In the genomic region with DNA sequence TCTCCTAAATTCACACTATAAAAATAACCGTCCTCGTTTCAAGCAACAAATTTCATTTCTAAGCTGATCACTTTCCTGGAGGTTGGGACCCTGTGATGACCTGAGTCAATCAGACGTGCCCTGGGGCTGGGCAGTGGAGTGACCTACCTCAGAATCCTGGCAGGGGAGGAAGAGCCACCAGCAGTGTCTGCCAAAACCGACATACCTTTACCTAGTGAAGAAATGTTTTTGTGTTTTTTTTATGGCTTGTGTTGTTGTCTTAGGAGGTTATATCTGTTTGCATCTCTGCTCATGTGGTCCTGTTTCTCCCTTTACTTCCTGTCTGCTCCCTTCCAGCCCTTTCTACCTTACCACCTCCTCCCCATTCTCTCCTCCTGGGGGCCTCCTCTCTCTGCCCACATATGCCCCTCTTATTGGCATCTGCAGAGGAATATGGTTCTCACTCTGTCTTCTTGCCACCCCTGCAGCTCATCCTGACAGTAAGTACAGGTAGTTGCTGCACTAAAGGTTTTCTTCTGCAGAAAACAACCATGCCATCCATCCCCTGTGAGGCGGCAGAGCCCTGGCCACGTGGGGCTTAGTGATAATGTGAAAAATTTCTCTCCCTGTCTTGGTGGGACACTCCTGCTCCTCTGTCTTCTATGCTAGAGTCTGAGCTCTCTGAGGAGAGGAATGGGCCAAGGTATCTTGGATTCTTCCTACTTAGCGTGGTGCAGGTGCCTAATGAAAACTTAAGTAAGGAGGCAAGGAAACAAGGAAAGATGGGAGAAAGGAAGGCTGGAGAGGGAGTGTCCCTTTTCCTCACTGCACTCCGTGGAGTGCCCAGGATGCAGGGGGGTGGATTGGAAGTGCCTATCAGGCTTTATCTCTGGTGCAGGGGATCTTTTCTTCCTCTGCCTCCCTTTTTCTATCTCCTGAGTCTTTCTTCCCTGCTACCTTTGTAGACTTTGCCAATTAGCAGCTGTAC, we compare ENCODE assay signal across 14 cellular contexts. TPM values are rescaled to one million over a fixed set of nuclear protein-coding genes. Genes with fewer than 3 reads are reported as not detected.
DNase-seq lines count a peak whose midpoint lies in the region; ATAC-seq and TF ChIP-seq lines count a peak whose summit lies in the region.
"Had no signal": no experiment of that assay in that cellular context is flagged by ENCODE, and none has a peak within 500 bp of the region (broad histone marks: within the 10 kb centered on the region; RNA-seq: fewer than 3 reads in every experiment).

No MANE protein-coding gene starts in this region.

- H3K36me3 ChIP-seq in mesenchymal stem cell (ENCODE audit: control insufficient read depth in 1 of 2, insufficient read depth in 2 of 2, low read depth in 1 of 2, low read length in 2 of 2) (no peaks in the 10 kb centered on the region), gastroesophageal sphincter (no peaks in the 10 kb centered on the region)
- H3K36me3 ChIP-seq: thoracic aorta had no signal

- no peak overlapping the region for H2BK20ac ChIP-seq in H9 (ENCODE audit: low read depth, low read length, poor library complexity, severe bottlenecking)

- peaks cover 62 to 75% of the 10 kb centered on the region in 2 experiments for H3K4me1 Mint-ChIP-seq in H9
- peaks cover 17% of the 10 kb centered on the region for H3K4me1 Mint-ChIP-seq in T-helper 17 cell
- peaks cover 14 to 16% of the 10 kb centered on the region in 2 donors for H3K4me1 Mint-ChIP-seq in immature natural killer cell

- no peak overlapping the region for H3T11ph ChIP-seq in H9 (ENCODE audit: low read length)

- H3K4ac ChIP-seq in H9 (ENCODE audit: low read depth, low read length) (no peak overlapping the region), mesenchymal stem cell (ENCODE audit: low read depth in 1 of 2, low read length in 2 of 2) (no peak overlapping the region)

- H3K4me1 ChIP-seq in H9 (ENCODE audit: insufficient read depth, low read length) (peaks cover 23% of the 10 kb centered on the region), mesenchymal stem cell (ENCODE audit: control insufficient read depth, insufficient read depth, low read depth, low read length) (no peaks in the 10 kb centered on the region), gastroesophageal sphincter (no peaks in the 10 kb centered on the region)

- H2BK5ac ChIP-seq in H9 (ENCODE audit: insufficient read length, low read length) (no peak overlapping the region), mesenchymal stem cell (ENCODE audit: low read depth, low read length, poor library complexity, severe bottlenecking) (no peak overlapping the region)

- H3K27ac ChIP-seq in H9 (ENCODE audit: insufficient read length, low read depth, low read length) = no peak overlapping the region
- no peak overlapping the region for H3K27ac ChIP-seq in mesenchymal stem cell (ENCODE audit: low read length, poor library complexity, severe bottlenecking)
- H3K27ac ChIP-seq in gastroesophageal sphincter = no peak overlapping the region
- H3K27ac ChIP-seq: 22Rv1, thoracic aorta had no signal

- peak; percentile 71 for DNase-seq in DMS53 (lab: John Stamatoyannopoulos, UW)
- no peak for DNase-seq in DMS53 treated with DMSO at 0.1 percent for 48 hours (lab: John Stamatoyannopoulos, UW; ENCODE audit: unreplicated experiment)
- DNase-seq in H9 = no peak
- no peak for DNase-seq in T-helper 17 cell
- no peak for DNase-seq in immature natural killer cell
- no peak for DNase-seq in mesenchymal stem cell
- DNase-seq: NCI-H2227 treated with DMSO at 0.1 percent for 48 hours, nucleus accumbens had no signal

- H2BK12ac ChIP-seq in H9 (ENCODE audit: insufficient read length, low read depth, low read length) (no peak overlapping the region), mesenchymal stem cell (ENCODE audit: low read length in 2 of 2) (no peak overlapping the region)

- H3K14ac ChIP-seq in H9 (ENCODE audit: insufficient read depth, low read length) = no peak overlapping the region
- no peak overlapping the region for H3K14ac ChIP-seq in mesenchymal stem cell (ENCODE audit: low read length in 2 of 2)

- H3K23ac ChIP-seq in H9 (ENCODE audit: insufficient read length, low read depth, low read length) = no peak overlapping the region
- no peak overlapping the region for H3K23ac ChIP-seq in mesenchymal stem cell (ENCODE audit: low read length in 2 of 2)

- H2AFZ ChIP-seq in H9 (ENCODE audit: low read length) = no peak overlapping the region
- no peak overlapping the region for H2AFZ ChIP-seq in mesenchymal stem cell (ENCODE audit: low read depth, low read length)

- H3K23me2 ChIP-seq in H9 (ENCODE audit: insufficient read length, low read depth, low read length, poor library complexity, severe bottlenecking) = no peaks in the 10 kb centered on the region

- peak overlapping the region; percentile 12 to 82 (median 65); a peak in 6 of 7 replicates for H3K27ac Mint-ChIP-seq in H9
- peak overlapping the region; percentile 86 for H3K27ac Mint-ChIP-seq in T-helper 17 cell
- H3K27ac Mint-ChIP-seq in immature natural killer cell = no peak overlapping the region
- H3K27ac Mint-ChIP-seq: dendritic cell treated with granulocyte-macrophage colony-stimulating factor and Interleukin-4, amounts not matched to agents 40 ng/mL and 50 ng/mL, for 4 days had no signal

- TF ChIP-seq EP300 in gastroesophageal sphincter (IDR thresholded peaks at IDR 0.05) = no peak

- H3K18ac ChIP-seq in H9 (ENCODE audit: insufficient read length, low read depth, low read length) (no peak overlapping the region), mesenchymal stem cell (ENCODE audit: low read depth in 1 of 2, low read length in 2 of 2) (no peak overlapping the region)

- H3K4me2 ChIP-seq in H9 (ENCODE audit: insufficient read depth, insufficient read length, low read length) = no peak overlapping the region
- H3K4me2 ChIP-seq in mesenchymal stem cell (ENCODE audit: low read length, poor library complexity, severe bottlenecking) = no peak overlapping the region

- H3K27me3 Mint-ChIP-seq in H9 (ENCODE audit: low read depth) (no peaks in the 10 kb centered on the region; the same call in 1 of the 2 replicates), T-helper 17 cell (peaks cover 40% of the 10 kb centered on the region), immature natural killer cell (ENCODE audit: low read depth in 3 of 3) (peaks cover 6 to 14% (median 11%) of the 10 kb centered on the region in 3 donors)

- no peak for TF ChIP-seq POLR2A in gastroesophageal sphincter (IDR thresholded peaks at IDR 0.05)

- no peaks in the 10 kb centered on the region for H3K9me3 ChIP-seq in H9 (ENCODE audit: control insufficient read depth, low read depth, low read length)
- H3K9me3 ChIP-seq in T-helper 17 cell (ENCODE audit: control insufficient read depth, low read length, poor library complexity, severe bottlenecking) = no peaks in the 10 kb centered on the region
- peaks cover 5% of the 10 kb centered on the region for H3K9me3 ChIP-seq in mesenchymal stem cell (ENCODE audit: control insufficient read depth, low read length)
- no peaks in the 10 kb centered on the region for H3K9me3 ChIP-seq in gastroesophageal sphincter
- H3K9me3 ChIP-seq: thoracic aorta had no signal

- peaks cover 11 to 16% (median 15%) of the 10 kb centered on the region in 3 experiments; a peak in 6 of 7 replicates for H3K36me3 Mint-ChIP-seq in H9 (ENCODE audit: insufficient read depth in 1 of 3, low read depth in 3 of 3)
- peaks cover 3% of the 10 kb centered on the region for H3K36me3 Mint-ChIP-seq in T-helper 17 cell (ENCODE audit: low read depth)
- no peaks in the 10 kb centered on the region for H3K36me3 Mint-ChIP-seq in immature natural killer cell

- H3K79me1 ChIP-seq in H9 (ENCODE audit: insufficient read depth, low read depth, low read length, poor library complexity, severe bottlenecking) (no peaks in the 10 kb centered on the region), mesenchymal stem cell (replicated peaks; ENCODE audit: low read length, poor library complexity, severe bottlenecking) (no peaks in the 10 kb centered on the region)

- no peaks in the 10 kb centered on the region for H4K20me1 ChIP-seq in H9 (ENCODE audit: control insufficient read depth, insufficient read depth, insufficient read length)

- no peak overlapping the region for H4K8ac ChIP-seq in H9 (replicated peaks; ENCODE audit: insufficient read length, low read depth, low read length)
- H4K8ac ChIP-seq in mesenchymal stem cell (ENCODE audit: low read length) = no peak overlapping the region

- peak; percentile 9 for ATAC-seq in T-helper 17 cell
- ATAC-seq in gastroesophageal sphincter = no peak
- no peak for ATAC-seq in HG03442 (IDR thresholded peaks at IDR 0.05; ENCODE audit: unreplicated experiment)

- H3K4me3 Mint-ChIP-seq in H9 (no peak overlapping the region), T-helper 17 cell (peak overlapping the region; percentile 84), immature natural killer cell (peak overlapping the region in 3 of 5 donors; percentile 44 to 58 (median 57))
- H3K4me3 Mint-ChIP-seq: dendritic cell treated with granulocyte-macrophage colony-stimulating factor and Interleukin-4, amounts not matched to agents 40 ng/mL and 50 ng/mL, for 4 days had no signal

- H3K79me2 ChIP-seq in H9 (ENCODE audit: insufficient read depth, low read length) = peaks cover 7% of the 10 kb centered on the region; the same call in 1 of the 2 replicates

- H2AK5ac ChIP-seq in H9 (ENCODE audit: insufficient read length, low read length) (no peak overlapping the region), mesenchymal stem cell (ENCODE audit: low read length, severe bottlenecking) (no peak overlapping the region)

- H3K4me3 ChIP-seq in mesenchymal stem cell (ENCODE audit: insufficient read depth in 1 of 2, low read depth in 1 of 2, low read length in 2 of 2) (no peak overlapping the region), gastroesophageal sphincter (no peak overlapping the region)
- H3K4me3 ChIP-seq: lung, thoracic aorta had no signal

- no CpG with 5 or more reads among the region's 8 CpGs for WGBS in H9 (ENCODE audit: extremely low coverage, insufficient read length, low lambda C conversion rate)
- 72% methylated on average over 7 of the region's 8 CpGs for WGBS in mesenchymal stem cell
- WGBS in gastroesophageal sphincter (ENCODE audit: low coverage in 1 of 2), 2 donors = 41 to 68% methylated on average over 4 to 5 of the region's 8 CpGs

- TF ChIP-seq CTCF in H9 (conservative IDR thresholded peaks at IDR 0.05) (no peak), gastroesophageal sphincter (IDR thresholded peaks at IDR 0.05) (no peak)

- H3K27me3 ChIP-seq in H9 (ENCODE audit: insufficient read depth, low read length) (no peaks in the 10 kb centered on the region), mesenchymal stem cell (ENCODE audit: control insufficient read depth in 1 of 2, insufficient read depth in 1 of 2, low read length in 2 of 2) (peaks cover 62 to 74% of the 10 kb centered on the region in 2 experiments), gastroesophageal sphincter (peaks cover 24% of the 10 kb centered on the region)

- H2BK120ac ChIP-seq in H9 (ENCODE audit: low read depth, low read length, poor library complexity, severe bottlenecking) (no peak overlapping the region), mesenchymal stem cell (ENCODE audit: low read depth, low read length) (no peak overlapping the region)

- H4K91ac ChIP-seq in H9 (ENCODE audit: insufficient read length, low read depth, low read length) (no peak overlapping the region), mesenchymal stem cell (ENCODE audit: low read length) (no peak overlapping the region)

- H2BK15ac ChIP-seq in H9 (ENCODE audit: low read depth, low read length) (no peak overlapping the region), mesenchymal stem cell (ENCODE audit: low read depth, poor library complexity, severe bottlenecking) (no peak overlapping the region)

- H3K56ac ChIP-seq in H9 (ENCODE audit: insufficient read length, low read depth, low read length) = no peak overlapping the region

- no peak overlapping the region for H4K5ac ChIP-seq in H9 (ENCODE audit: insufficient read length, low read depth, low read length)

- H3K9me3 Mint-ChIP-seq in H9 (no peaks in the 10 kb centered on the region), immature natural killer cell (no peaks in the 10 kb centered on the region)
- H3K9me3 Mint-ChIP-seq: dendritic cell treated with granulocyte-macrophage colony-stimulating factor and Interleukin-4, amounts not matched to agents 40 ng/mL and 50 ng/mL, for 4 days had no signal

- H3K9ac ChIP-seq in H9 (ENCODE audit: extremely low read depth, insufficient read length, low read length) (no peak overlapping the region), mesenchymal stem cell (ENCODE audit: low read length) (no peak overlapping the region)

RNA-seq across cellular contexts. Expression of gene ACOXL, which starts 15.4 kb away (rescaled TPM):
- 33.3 and 37.6 TPM in 2 replicates for total RNA-seq in H9 (2021)
- total RNA-seq in T-helper 17 cell = not detected
- not detected for polyA plus RNA-seq in immature natural killer cell
- 0.04 TPM for polyA plus RNA-seq in mesenchymal stem cell (2013, experiment 1 of 2)
- polyA plus RNA-seq in mesenchymal stem cell (2013, experiment 2 of 2) = 0.01 TPM
- total RNA-seq in gastroesophageal sphincter = not detected
- total RNA-seq: thoracic aorta had no signal

Comparison
In these comparisons a context has a peak if more than half of its experiments do, and no peak if none do; other contexts are left out.
1. H3K27ac Mint-ChIP-seq: peak in H9 (3 of 3) and T-helper 17 cell (single experiment); none in immature natural killer cell (0 of 6).
2. H3K4me3 Mint-ChIP-seq: peak in T-helper 17 cell (single experiment) and immature natural killer cell (3 of 5); none in H9 (0 of 2).
3. RNA of gene ACOXL, which starts 15.4 kb away (total RNA-seq): 33.3 to 37.6 TPM in H9; not detected in T-helper 17 cell and not detected in gastroesophageal sphincter; every median in the first group is over 10 times any median in the second.